11 cellular contexts compared by ENCODE assay signal in the genomic region with DNA sequence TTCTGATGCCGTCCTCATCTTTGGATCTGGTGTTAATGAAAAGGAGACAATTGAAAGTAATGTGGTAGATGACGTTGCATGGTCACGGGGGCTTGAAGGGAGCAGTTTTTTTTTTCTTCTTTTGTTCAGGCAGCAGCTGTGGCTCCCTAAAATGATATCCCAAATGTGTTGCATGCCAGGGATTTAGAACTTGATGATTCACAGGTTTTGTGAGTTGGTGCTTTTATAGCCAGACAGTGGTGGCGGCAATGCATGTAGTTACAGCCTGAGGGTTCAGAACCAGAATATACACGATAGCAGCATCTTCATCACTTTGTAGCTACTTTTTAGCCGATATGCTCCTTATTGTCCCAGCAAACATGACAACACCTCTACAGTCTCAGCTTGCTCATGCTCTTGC.
"Had no signal": no experiment of that assay in that cellular context is flagged by ENCODE, and none has a peak within 500 bp of the region (broad histone marks: within the 10 kb centered on the region; RNA-seq: fewer than 3 reads in every experiment).

No MANE protein-coding gene starts in this region.

- H3K27ac ChIP-seq: gastrocnemius medialis, left ventricle myocardium inferior, upper lobe of right lung had no signal

- H3K9me3 ChIP-seq: gastrocnemius medialis, left ventricle myocardium inferior, upper lobe of right lung had no signal

- H3K36me3 ChIP-seq: gastrocnemius medialis, left ventricle myocardium inferior, upper lobe of right lung had no signal

- H3K4me3 ChIP-seq: gastrocnemius medialis, left ventricle myocardium inferior, upper lobe of right lung had no signal

- H3K27me3 ChIP-seq: gastrocnemius medialis, upper lobe of right lung had no signal

- DNase-seq: activated B cell treated with CpG ODN at 0.5 μM for 24 hours; activated CD4-positive, alpha-beta T cell treated with anti-CD3 and anti-CD28 coated beads, Interleukin-2, amount 50 U/mL, for 1 hour; activated naive CD4-positive, alpha-beta T cell treated with anti-CD3 and anti-CD28 coated beads, Interleukin-2, amount 50 U/mL, for 16 hours; activated T-cell treated with anti-CD3 and anti-CD28 coated beads for 4 hours; cerebellar nuclear complex; gastrocnemius medialis; left ventricle myocardium inferior; mesendoderm; stimulated activated CD4-positive, alpha-beta T cell treated with anti-CD3 and anti-CD28 coated beads, Interleukin-15, amount 100 ng/mL, for 24 hours; stimulated activated CD4-positive, alpha-beta T cell treated with anti-CD3 and anti-CD28 coated beads, Interleukin-4, amount 100 ng/mL, for 24 hours; upper lobe of right lung had no signal

- H3K4me1 ChIP-seq: gastrocnemius medialis, left ventricle myocardium inferior, upper lobe of right lung had no signal
